Comparison of ENCODE assay signal across 10 cellular contexts in the genomic region with DNA sequence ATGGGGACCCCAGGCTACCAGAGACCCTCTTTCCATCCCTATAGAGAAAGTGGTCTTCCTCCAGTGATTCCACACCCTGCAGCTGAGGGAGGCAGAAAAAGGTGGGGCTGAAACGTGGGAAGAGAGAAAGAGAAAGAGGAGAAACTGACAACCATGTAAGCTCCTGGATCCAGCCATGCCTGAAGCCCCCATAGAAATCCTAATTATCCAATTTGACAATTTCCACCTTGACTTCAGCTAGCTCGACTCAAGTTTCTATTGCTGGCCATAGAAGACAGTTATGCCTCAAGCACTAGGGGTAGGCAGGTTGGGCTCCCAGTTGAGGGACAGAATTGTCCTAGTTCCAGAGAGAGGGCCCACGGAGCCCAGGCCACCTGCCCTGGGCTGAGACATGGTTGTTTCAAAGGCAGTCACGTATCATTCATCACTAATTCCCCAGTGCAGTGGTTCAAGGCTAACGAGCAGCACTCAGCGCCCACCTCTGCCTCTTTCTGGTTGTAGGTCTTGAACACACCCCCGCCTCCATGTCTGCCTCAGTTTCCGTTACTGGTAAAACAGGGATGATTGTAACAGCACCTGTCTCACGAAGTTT. TPM values are rescaled to one million over a fixed set of nuclear protein-coding genes. Genes with fewer than 3 reads are reported as not detected.
A peak's percentile ranks its signal among the peaks of the same experiment; 100 is the strongest.
DNase-seq lines count a peak whose midpoint lies in the region; ATAC-seq and TF ChIP-seq lines count a peak whose summit lies in the region.
"Had no signal": no experiment of that assay in that cellular context is flagged by ENCODE, and none has a peak within 500 bp of the region (broad histone marks: within the 10 kb centered on the region; RNA-seq: fewer than 3 reads in every experiment).

No MANE protein-coding gene starts in this region.

- H3K36me3 Mint-ChIP-seq in CD14-positive monocyte (peaks cover 44 to 55% of the 10 kb centered on the region in 2 donors), memory B cell (peaks cover 19% of the 10 kb centered on the region)
- peaks cover 64% of the 10 kb centered on the region for H3K36me3 Mint-ChIP-seq in activated CD4-positive, alpha-beta memory T cell treated with anti-CD3 and anti-CD28 coated beads, Interleukin-2, amount 10 ng/mL, durations not matched to agents 7 days and 5 days (ENCODE audit: low read depth)

- DNase-seq in CD14-positive monocyte (ENCODE audit: low spot score) (no peak), memory B cell (ENCODE audit: low spot score in 2 of 2) (no peak), NCI-H2081 (lab: John Stamatoyannopoulos, UW) (no peak)
- DNase-seq in activated CD4-positive, alpha-beta memory T cell treated with anti-CD3 and anti-CD28 coated beads, Interleukin-2, amount 10 ng/mL, durations not matched to agents 7 days and 5 days = no peak
- no peak for DNase-seq in NK-92 treated with Interleukin-12 subunit alpha and Interleukin-12 subunit beta, amount 100 ng/mL, for 24 hours (lab: John Stamatoyannopoulos, UW)

- intact Hi-C loops in CD14-positive monocyte (cut with micrococcal nuclease) = no loop called here

- CTCF ChIA-PET in activated CD4-positive, alpha-beta memory T cell treated with anti-CD3 and anti-CD28 coated beads, Interleukin-2, amount 10 ng/mL, durations not matched to agents 7 days and 5 days (lab: Charles Lee) = no interaction called here

- peaks cover 0 to 8% (median 3%) of the 10 kb centered on the region in 7 donors for H3K9me3 Mint-ChIP-seq in CD14-positive monocyte
- H3K9me3 Mint-ChIP-seq in activated CD4-positive, alpha-beta memory T cell treated with anti-CD3 and anti-CD28 coated beads, Interleukin-2, amount 10 ng/mL, durations not matched to agents 7 days and 5 days = peaks cover 15% of the 10 kb centered on the region
- no peaks in the 10 kb centered on the region for H3K9me3 Mint-ChIP-seq in memory B cell

- TF ChIP-seq CTCF in CD14-positive monocyte (IDR thresholded peaks at IDR 0.05) (no peak), GM12875 (IDR thresholded peaks at IDR 0.05; ENCODE audit: borderline replicate concordance, insufficient read depth, low read depth, low read length) (no peak)

- ATAC-seq in memory B cell (ENCODE audit: low read depth) (no peak), GM21528 (IDR thresholded peaks at IDR 0.05; ENCODE audit: low FRiP score, unreplicated experiment) (no peak), HG03565 (IDR thresholded peaks at IDR 0.05; ENCODE audit: unreplicated experiment) (no peak)

- H3K4me3 ChIP-seq in GM12875 (ENCODE audit: low read depth, low read length) = peak overlapping the region; percentile 21
- H3K4me3 ChIP-seq: SK-N-MC had no signal

- H3K4me3 Mint-ChIP-seq in CD14-positive monocyte (no peak overlapping the region), memory B cell (peak overlapping the region; percentile 77)
- H3K4me3 Mint-ChIP-seq in activated CD4-positive, alpha-beta memory T cell treated with anti-CD3 and anti-CD28 coated beads, Interleukin-2, amount 10 ng/mL, durations not matched to agents 7 days and 5 days = no peak overlapping the region

- H3K4me1 Mint-ChIP-seq in CD14-positive monocyte = peaks cover 29% of the 10 kb centered on the region
- peaks cover 45% of the 10 kb centered on the region for H3K4me1 Mint-ChIP-seq in activated CD4-positive, alpha-beta memory T cell treated with anti-CD3 and anti-CD28 coated beads, Interleukin-2, amount 10 ng/mL, durations not matched to agents 7 days and 5 days
- H3K4me1 Mint-ChIP-seq in memory B cell = peaks cover 41% of the 10 kb centered on the region

- POLR2A ChIA-PET in activated CD4-positive, alpha-beta memory T cell treated with anti-CD3 and anti-CD28 coated beads, Interleukin-2, amount 10 ng/mL, durations not matched to agents 7 days and 5 days (lab: Charles Lee) = no interaction called here

- H3K27me3 Mint-ChIP-seq in CD14-positive monocyte (ENCODE audit: low read depth in 3 of 3) = peaks cover 0 to 2% (median under 1%) of the 10 kb centered on the region in 3 donors
- H3K27me3 Mint-ChIP-seq in activated CD4-positive, alpha-beta memory T cell treated with anti-CD3 and anti-CD28 coated beads, Interleukin-2, amount 10 ng/mL, durations not matched to agents 7 days and 5 days = no peaks in the 10 kb centered on the region
- H3K27me3 Mint-ChIP-seq in memory B cell = no peaks in the 10 kb centered on the region

- peak overlapping the region in 4 of 7 donors; percentile 15 to 79 (median 53) for H3K27ac Mint-ChIP-seq in CD14-positive monocyte
- H3K27ac Mint-ChIP-seq in activated CD4-positive, alpha-beta memory T cell treated with anti-CD3 and anti-CD28 coated beads, Interleukin-2, amount 10 ng/mL, durations not matched to agents 7 days and 5 days = peak overlapping the region; percentile 67
- peak overlapping the region; percentile 91 for H3K27ac Mint-ChIP-seq in memory B cell

RNA-seq across cellular contexts. Expression of a gene that starts 39.8 kb away (rescaled TPM):
- polyA plus RNA-seq in CD14-positive monocyte = 10 to 100 TPM; 31.0 to 31.5 TPM
- total RNA-seq in activated CD4-positive, alpha-beta memory T cell treated with anti-CD3 and anti-CD28 coated beads, Interleukin-2, amount 10 ng/mL, durations not matched to agents 7 days and 5 days = 10 to 100 TPM; 62.2 to 63.3 TPM

RNA-seq across cellular contexts. Expression of a gene that starts 44.5 kb away (rescaled TPM):
- 10 to 100 TPM; 33.3 to 40.0 TPM for polyA plus RNA-seq in CD14-positive monocyte
- total RNA-seq in activated CD4-positive, alpha-beta memory T cell treated with anti-CD3 and anti-CD28 coated beads, Interleukin-2, amount 10 ng/mL, durations not matched to agents 7 days and 5 days = 100 to 1,000 TPM; 177 to 180 TPM
- polyA plus RNA-seq: BJ had no signal
